ENCODE assay signal across 25 cellular contexts in genomic region chr11:408154-409007, GRCh38. TPM values are rescaled to one million over a fixed set of nuclear protein-coding genes. Genes with fewer than 3 reads are reported as not detected.
DNase-seq lines count a peak whose midpoint lies in the region; ATAC-seq and TF ChIP-seq lines count a peak whose summit lies in the region.
"Had no signal": no experiment of that assay in that cellular context is flagged by ENCODE, and none has a peak within 500 bp of the region (broad histone marks: within the 10 kb centered on the region; RNA-seq: fewer than 3 reads in every experiment).

No MANE protein-coding gene starts in this region.

- H2AK5ac ChIP-seq in mesenchymal stem cell (ENCODE audit: low read length, severe bottlenecking): peak overlapping the region; percentile 33

- DNase-seq in left cardiac atrium (peak; percentile 30), Right ventricle myocardium superior (no peak), mesenchymal stem cell (no peak), MG63 (no peak), NCI-H1436 (lab: John Stamatoyannopoulos, UW) (no peak)
- DNase-seq in stimulated activated naive CD8-positive, alpha-beta T cell treated with anti-CD3 and anti-CD28 coated beads, Interleukin-15, Interleukin-2, amounts not matched to agents 100 U/mL and 50 U/mL, for 24 hours: no peak
- DNase-seq in activated T-helper 1 cell treated with anti-CD3 and anti-CD28 coated beads, Interleukin-12 subunit alpha, Interleukin-12 subunit beta, Interleukin-2, Interleukin-4 antibody, amounts not matched to agents 30 ng/mL and 10 ng/mL and 1 ng/mL, durations not matched to agents 14 hours and 24 hours and 36 hours (ENCODE audit: low spot score): no peak
- DNase-seq: activated naive CD4-positive, alpha-beta T cell treated with Interleukin-2 at 50 U/mL for 16 hours; DMS153; endodermal cell; foreskin melanocyte; GDM1; hypothalamus; mammary epithelial cell; NCI-H510A; NK-92 treated with Interleukin-12 subunit alpha and Interleukin-12 subunit beta, amount 100 ng/mL, for 24 hours; nucleus accumbens; SJCRH30; small intestine; stimulated activated CD4-positive, alpha-beta T cell treated with anti-CD3 and anti-CD28 coated beads, Interleukin-1b, Interleukin-23, amount 100 ng/mL, for 48 hours had no signal

- peaks cover 2% of the 10 kb centered on the region for H3K27me3 Mint-ChIP-seq in activated T-helper 1 cell treated with anti-CD3 and anti-CD28 coated beads, Interleukin-12 subunit alpha, Interleukin-12 subunit beta, Interleukin-2, Interleukin-4 antibody, amounts not matched to agents 30 ng/mL and 10 ng/mL and 1 ng/mL, durations not matched to agents 14 hours and 24 hours and 36 hours (ENCODE audit: insufficient read depth)

- ATAC-seq in left cardiac atrium: no peak
- ATAC-seq in Right ventricle myocardium superior (ENCODE audit: poor library complexity): no peak
- ATAC-seq in stimulated activated naive CD8-positive, alpha-beta T cell treated with anti-CD3 and anti-CD28 coated beads, Interleukin-15, Interleukin-2, amounts not matched to agents 100 U/mL and 50 U/mL, for 24 hours: no peak

- H3K4me3 ChIP-seq in mesenchymal stem cell (ENCODE audit: insufficient read depth in 1 of 2, low read depth in 1 of 2, low read length in 2 of 2) (no peak overlapping the region), MG63 (no peak overlapping the region)
- H3K4me3 ChIP-seq: SJCRH30, uterus had no signal

- H3K4me2 ChIP-seq in mesenchymal stem cell (ENCODE audit: low read length, poor library complexity, severe bottlenecking): no peak overlapping the region

- H3K4ac ChIP-seq in mesenchymal stem cell (ENCODE audit: low read depth in 1 of 2, low read length in 2 of 2): no peak overlapping the region

- H2BK12ac ChIP-seq in mesenchymal stem cell (ENCODE audit: low read length in 2 of 2): no peak overlapping the region

- H2BK120ac ChIP-seq in mesenchymal stem cell (ENCODE audit: low read depth, low read length): no peak overlapping the region

- no peak for TF ChIP-seq CTCF in VCaP (conservative IDR thresholded peaks at IDR 0.05)

- peaks cover 57% of the 10 kb centered on the region for H3K4me1 ChIP-seq in mesenchymal stem cell (ENCODE audit: control insufficient read depth, insufficient read depth, low read depth, low read length)
- H3K4me1 ChIP-seq: SJCRH30 had no signal

- H3K27ac Mint-ChIP-seq in activated T-helper 1 cell treated with anti-CD3 and anti-CD28 coated beads, Interleukin-12 subunit alpha, Interleukin-12 subunit beta, Interleukin-2, Interleukin-4 antibody, amounts not matched to agents 30 ng/mL and 10 ng/mL and 1 ng/mL, durations not matched to agents 14 hours and 24 hours and 36 hours: no peak overlapping the region
- H3K27ac Mint-ChIP-seq: endodermal cell had no signal

- H2BK15ac ChIP-seq in mesenchymal stem cell (ENCODE audit: low read depth, poor library complexity, severe bottlenecking): no peak overlapping the region

- H2BK5ac ChIP-seq in mesenchymal stem cell (ENCODE audit: low read depth, low read length, poor library complexity, severe bottlenecking): no peak overlapping the region

- WGBS in mesenchymal stem cell: 92% methylated on average over 15 of the region's 15 CpGs

- H3K9me3 ChIP-seq in mesenchymal stem cell (ENCODE audit: control insufficient read depth, low read length): no peaks in the 10 kb centered on the region
- no peaks in the 10 kb centered on the region for H3K9me3 ChIP-seq in MG63
- H3K9me3 ChIP-seq: esophagus muscularis mucosa, psoas muscle, SJCRH30, uterus had no signal

- intact Hi-C loops in left cardiac atrium (cut with DNase I) (loop anchor here in 1 of 2 donors (5.0 kb wide), 1 partner anchor 109 kb away; no protein-coding TSS in a partner anchor), Right ventricle myocardium superior (cut with DNase I) (loop anchor here (5.0 kb wide), 1 partner anchor 39 kb away; no protein-coding TSS in a partner anchor)
- intact Hi-C loops in activated T-helper 1 cell treated with anti-CD3 and anti-CD28 coated beads, Interleukin-12 subunit alpha, Interleukin-12 subunit beta, Interleukin-2, Interleukin-4 antibody, amounts not matched to agents 30 ng/mL and 10 ng/mL and 1 ng/mL, durations not matched to agents 14 hours and 24 hours and 36 hours (cut with micrococcal nuclease): no loop called here

- peak overlapping the region; percentile 78 for H4K91ac ChIP-seq in mesenchymal stem cell (ENCODE audit: low read length)

- no peak overlapping the region for H3K23ac ChIP-seq in mesenchymal stem cell (ENCODE audit: low read length in 2 of 2)

- peaks cover 4% of the 10 kb centered on the region for H3K4me1 Mint-ChIP-seq in activated T-helper 1 cell treated with anti-CD3 and anti-CD28 coated beads, Interleukin-12 subunit alpha, Interleukin-12 subunit beta, Interleukin-2, Interleukin-4 antibody, amounts not matched to agents 30 ng/mL and 10 ng/mL and 1 ng/mL, durations not matched to agents 14 hours and 24 hours and 36 hours (ENCODE audit: low read depth)

- peaks cover 0 to 7% of the 10 kb centered on the region in 2 experiments for H3K27me3 ChIP-seq in mesenchymal stem cell (ENCODE audit: control insufficient read depth in 1 of 2, insufficient read depth in 1 of 2, low read length in 2 of 2)
- H3K27me3 ChIP-seq in MG63: no peaks in the 10 kb centered on the region
- H3K27me3 ChIP-seq: SJCRH30, uterus had no signal

- H2AFZ ChIP-seq in mesenchymal stem cell (ENCODE audit: low read depth, low read length): no peak overlapping the region

- peaks cover 4% of the 10 kb centered on the region for H3K79me1 ChIP-seq in mesenchymal stem cell (replicated peaks; ENCODE audit: low read length, poor library complexity, severe bottlenecking)

- H3K9me3 Mint-ChIP-seq in activated T-helper 1 cell treated with anti-CD3 and anti-CD28 coated beads, Interleukin-12 subunit alpha, Interleukin-12 subunit beta, Interleukin-2, Interleukin-4 antibody, amounts not matched to agents 30 ng/mL and 10 ng/mL and 1 ng/mL, durations not matched to agents 14 hours and 24 hours and 36 hours: no peaks in the 10 kb centered on the region
- H3K9me3 Mint-ChIP-seq: endodermal cell had no signal

- H3K36me3 Mint-ChIP-seq in activated T-helper 1 cell treated with anti-CD3 and anti-CD28 coated beads, Interleukin-12 subunit alpha, Interleukin-12 subunit beta, Interleukin-2, Interleukin-4 antibody, amounts not matched to agents 30 ng/mL and 10 ng/mL and 1 ng/mL, durations not matched to agents 14 hours and 24 hours and 36 hours (ENCODE audit: low read depth): no peaks in the 10 kb centered on the region

- no peak overlapping the region for H4K8ac ChIP-seq in mesenchymal stem cell (ENCODE audit: low read length)

- no peak overlapping the region for H3K14ac ChIP-seq in mesenchymal stem cell (ENCODE audit: low read length in 2 of 2)

- H3K9ac ChIP-seq in mesenchymal stem cell (ENCODE audit: low read length): no peak overlapping the region

- H3K4me3 Mint-ChIP-seq in activated T-helper 1 cell treated with anti-CD3 and anti-CD28 coated beads, Interleukin-12 subunit alpha, Interleukin-12 subunit beta, Interleukin-2, Interleukin-4 antibody, amounts not matched to agents 30 ng/mL and 10 ng/mL and 1 ng/mL, durations not matched to agents 14 hours and 24 hours and 36 hours: no peak overlapping the region
- H3K4me3 Mint-ChIP-seq: endodermal cell had no signal

- H3K27ac ChIP-seq in VCaP (peak overlapping the region; percentile 55), mesenchymal stem cell (ENCODE audit: low read length, poor library complexity, severe bottlenecking) (no peak overlapping the region)
- H3K27ac ChIP-seq: psoas muscle, SJCRH30 had no signal

- no peak overlapping the region for H3K18ac ChIP-seq in mesenchymal stem cell (ENCODE audit: low read depth in 1 of 2, low read length in 2 of 2)

- H3K36me3 ChIP-seq in mesenchymal stem cell (ENCODE audit: control insufficient read depth in 1 of 2, insufficient read depth in 2 of 2, low read depth in 1 of 2, low read length in 2 of 2) (peaks cover 0 to 25% of the 10 kb centered on the region in 2 experiments), MG63 (no peaks in the 10 kb centered on the region)
- H3K36me3 ChIP-seq: esophagus muscularis mucosa, SJCRH30, uterus had no signal

RNA-seq across cellular contexts. Expression of gene SIGIRR, which starts 6.4 kb away (rescaled TPM):
- total RNA-seq in left cardiac atrium: 10 to 100 TPM; 35.4 to 36.7 TPM
- 38.6 TPM for total RNA-seq in Right ventricle myocardium superior
- polyA plus RNA-seq in mesenchymal stem cell (2013, experiment 1 of 2): 36.5 TPM
- polyA plus RNA-seq in mesenchymal stem cell (2013, experiment 2 of 2): 37.3 TPM
- 28.8 and 89.5 TPM in 2 replicates for total RNA-seq in MG63 (2014; rRNA removed; shearing (Covaris generic); ENCODE audit: low replicate concordance)
- 38.3 and 43.9 TPM in 2 replicates for total RNA-seq in activated T-helper 1 cell treated with anti-CD3 and anti-CD28 coated beads, Interleukin-12 subunit alpha, Interleukin-12 subunit beta, Interleukin-2, Interleukin-4 antibody, amounts not matched to agents 30 ng/mL and 10 ng/mL and 1 ng/mL, durations not matched to agents 14 hours and 24 hours and 36 hours
- total RNA-seq: SJCRH30 had no signal

RNA-seq across cellular contexts. Expression of gene PKP3, which starts 14.4 kb away (rescaled TPM):
- total RNA-seq in left cardiac atrium (under 1 TPM; 0.52 to 0.68 TPM), Right ventricle myocardium superior (0.86 TPM)
- 2.0 TPM for polyA plus RNA-seq in mesenchymal stem cell (2013, experiment 1 of 2)
- 1.4 TPM for polyA plus RNA-seq in mesenchymal stem cell (2013, experiment 2 of 2)
- 7.6 and 24.1 TPM in 2 replicates for total RNA-seq in MG63 (2014; rRNA removed; shearing (Covaris generic); ENCODE audit: low replicate concordance)
- not detected in 2 replicates for total RNA-seq in activated T-helper 1 cell treated with anti-CD3 and anti-CD28 coated beads, Interleukin-12 subunit alpha, Interleukin-12 subunit beta, Interleukin-2, Interleukin-4 antibody, amounts not matched to agents 30 ng/mL and 10 ng/mL and 1 ng/mL, durations not matched to agents 14 hours and 24 hours and 36 hours
- total RNA-seq: SJCRH30 had no signal

RNA-seq across cellular contexts. Expression of gene ANO9, which starts 33.4 kb away (rescaled TPM):
- total RNA-seq in left cardiac atrium (1 to 10 TPM in 1 of 2 donors, under 1 TPM in 1; 0.55 to 1.6 TPM), Right ventricle myocardium superior (0.08 TPM)
- not detected for polyA plus RNA-seq in mesenchymal stem cell (2013, experiment 1 of 2)
- 0.01 TPM for polyA plus RNA-seq in mesenchymal stem cell (2013, experiment 2 of 2)
- not detected in 2 replicates for total RNA-seq in MG63 (2014; rRNA removed; shearing (Covaris generic); ENCODE audit: low replicate concordance)
- total RNA-seq in activated T-helper 1 cell treated with anti-CD3 and anti-CD28 coated beads, Interleukin-12 subunit alpha, Interleukin-12 subunit beta, Interleukin-2, Interleukin-4 antibody, amounts not matched to agents 30 ng/mL and 10 ng/mL and 1 ng/mL, durations not matched to agents 14 hours and 24 hours and 36 hours: 33.1 and 33.8 TPM in 2 replicates
- total RNA-seq: H4 had no signal

RNA-seq across cellular contexts. Expression of gene B4GALNT4, which starts 39.1 kb away (rescaled TPM):
- total RNA-seq in left cardiac atrium: 1 to 10 TPM; 2.1 to 2.4 TPM
- 0.94 TPM for total RNA-seq in Right ventricle myocardium superior
- polyA plus RNA-seq in mesenchymal stem cell (2013, experiment 1 of 2): 17.0 TPM
- 15.3 TPM for polyA plus RNA-seq in mesenchymal stem cell (2013, experiment 2 of 2)
- total RNA-seq in MG63 (2014; rRNA removed; shearing (Covaris generic); ENCODE audit: low replicate concordance): 27.5 and 49.8 TPM in 2 replicates
- 3.8 and 5.1 TPM in 2 replicates for total RNA-seq in activated T-helper 1 cell treated with anti-CD3 and anti-CD28 coated beads, Interleukin-12 subunit alpha, Interleukin-12 subunit beta, Interleukin-2, Interleukin-4 antibody, amounts not matched to agents 30 ng/mL and 10 ng/mL and 1 ng/mL, durations not matched to agents 14 hours and 24 hours and 36 hours

RNA-seq across cellular contexts. Expression of gene PTDSS2, which starts 41.7 kb away (rescaled TPM):
- total RNA-seq in left cardiac atrium (10 to 100 TPM; 21.5 to 26.5 TPM), Right ventricle myocardium superior (25.5 TPM)
- 25.0 TPM for polyA plus RNA-seq in mesenchymal stem cell (2013, experiment 1 of 2)
- 26.7 TPM for polyA plus RNA-seq in mesenchymal stem cell (2013, experiment 2 of 2)
- total RNA-seq in MG63 (2014; rRNA removed; shearing (Covaris generic); ENCODE audit: low replicate concordance): 30.2 and 43.3 TPM in 2 replicates
- 31.0 and 33.9 TPM in 2 replicates for total RNA-seq in activated T-helper 1 cell treated with anti-CD3 and anti-CD28 coated beads, Interleukin-12 subunit alpha, Interleukin-12 subunit beta, Interleukin-2, Interleukin-4 antibody, amounts not matched to agents 30 ng/mL and 10 ng/mL and 1 ng/mL, durations not matched to agents 14 hours and 24 hours and 36 hours

Comparison
In these comparisons a context has a peak if more than half of its experiments do, and no peak if none do; other contexts are left out.
1. RNA of gene ANO9, which starts 33.4 kb away (total RNA-seq): 33.1 to 33.8 TPM in activated T-helper 1 cell treated with anti-CD3 and anti-CD28 coated beads, Interleukin-12 subunit alpha, Interleukin-12 subunit beta, Interleukin-2, Interleukin-4 antibody, amounts not matched to agents 30 ng/mL and 10 ng/mL and 1 ng/mL, durations not matched to agents 14 hours and 24 hours and 36 hours; 0.55 to 1.6 TPM in left cardiac atrium, 0.08 TPM in Right ventricle myocardium superior (single experiment) and not detected in MG63; every median in the first group is over 10 times any median in the second.